ENCODE assay signal across 8 cellular contexts in genomic region chr9:112061152-112061740, GRCh38.
A peak's percentile ranks its signal among the peaks of the same experiment; 100 is the strongest.
DNase-seq lines count a peak whose midpoint lies in the region; ATAC-seq and TF ChIP-seq lines count a peak whose summit lies in the region.

No MANE protein-coding gene starts in this region.

- TF ChIP-seq CTCF in SK-N-SH (IDR thresholded peaks at IDR 0.05) (0 out of 2 replicates have a peak, but pooled peaks have one; percentile 5), tibial nerve (IDR thresholded peaks at IDR 0.05) (no peak)

- TF ChIP-seq EP300 in SK-N-SH (IDR thresholded peaks at IDR 0.05; ENCODE audit: borderline replicate concordance in 1 of 2, low read depth in 1 of 2, low read length in 1 of 2) (peak; percentile 26 to 88; a peak in 3 of 4 replicates), tibial nerve (IDR thresholded peaks at IDR 0.05) (peak; percentile 26 to 82)

- no peaks in the 10 kb centered on the region for H3K9me2 ChIP-seq in SK-N-SH

- CTCF ChIA-PET in SK-N-SH (lab: Yijun Ruan, JAX) = interaction anchor here (1.4 kb wide), 1 partner anchor 14 kb away, joined by 4 read pairs; no protein-coding TSS in a partner anchor

- peaks cover 0 to 7% (median 0%) of the 10 kb centered on the region in 11 experiments; a peak in 1 of 22 replicates for H4K20me1 ChIP-seq in BLaER1 treated with 17β-estradiol and CSF1 and Interleukin-3, amounts not matched to agents 10 nM and 100 nM
- H4K20me1 ChIP-seq in SK-N-SH (ENCODE audit: insufficient read depth) = no peaks in the 10 kb centered on the region

- peak overlapping the region; percentile 29 for H3K27ac Mint-ChIP-seq in memory B cell

- H3K4me1 ChIP-seq in BLaER1 treated with 17β-estradiol and CSF1 and Interleukin-3, amounts not matched to agents 10 nM and 100 nM = peaks cover 13 to 78% (median 26%) of the 10 kb centered on the region in 10 experiments
- H3K4me1 ChIP-seq in SK-N-SH (ENCODE audit: control insufficient read depth in 1 of 2, insufficient read depth in 2 of 2, low read depth in 1 of 2, low read length in 1 of 2) (peaks cover 12 to 38% of the 10 kb centered on the region in 2 experiments), tibial nerve (peaks cover 0 to 52% (median 26%) of the 10 kb centered on the region in 4 donors)

- H3K9me3 Mint-ChIP-seq in memory B cell = no peaks in the 10 kb centered on the region

- H3K27ac ChIP-seq in BLaER1 treated with 17β-estradiol and CSF1 and Interleukin-3, amounts not matched to agents 10 nM and 100 nM = peak overlapping the region in 10 of 11 experiments; percentile 4 to 77 (median 53); a peak in 15 of 22 replicates
- H3K27ac ChIP-seq in SK-N-SH (ENCODE audit: low read depth in 2 of 2, low read length in 1 of 2) = peak overlapping the region; percentile 79 to 93
- H3K27ac ChIP-seq in tibial nerve = peak overlapping the region; percentile 27 to 93 (median 80)

- no peaks in the 10 kb centered on the region for H3K36me3 Mint-ChIP-seq in memory B cell

- DNase-seq in SK-N-SH (peak; percentile 22), dedifferentiated amniotic fluid mesenchymal stem cell (ENCODE audit: extremely low spot score) (peak; percentile 93), memory B cell (ENCODE audit: low spot score in 2 of 2) (no peak), tibial nerve (ENCODE audit: low spot score in 2 of 2) (peak in 1 of 2 donors; percentile 44), NCI-H2227 (lab: John Stamatoyannopoulos, UW; ENCODE audit: unreplicated experiment) (no peak)

- no peaks in the 10 kb centered on the region for H3K27me3 Mint-ChIP-seq in memory B cell

- peak overlapping the region; percentile 1 to 87 (median 59); a peak in 20 of 22 replicates for H3K4me2 ChIP-seq in BLaER1 treated with 17β-estradiol and CSF1 and Interleukin-3, amounts not matched to agents 10 nM and 100 nM
- peak overlapping the region; percentile 61; the same call in 1 of the 2 replicates for H3K4me2 ChIP-seq in SK-N-SH

- H2AFZ ChIP-seq in SK-N-SH (ENCODE audit: low read depth) = no peak overlapping the region

- ATAC-seq in GM18909 (IDR thresholded peaks at IDR 0.05; ENCODE audit: poor library complexity, unreplicated experiment) (peak; percentile 86), HG03175 (IDR thresholded peaks at IDR 0.05; ENCODE audit: unreplicated experiment) (peak; percentile 84), memory B cell (ENCODE audit: low read depth) (peak; percentile 77)

- H3K4me3 ChIP-seq in BLaER1 treated with 17β-estradiol and CSF1 and Interleukin-3, amounts not matched to agents 10 nM and 100 nM = no peak overlapping the region
- H3K4me3 ChIP-seq in SK-N-SH (ENCODE audit: low read depth in 2 of 2, low read length in 1 of 2) = no peak overlapping the region
- H3K4me3 ChIP-seq in tibial nerve = no peak overlapping the region

- no peaks in the 10 kb centered on the region for H3K79me2 ChIP-seq in SK-N-SH (ENCODE audit: insufficient read depth)

- peaks cover 36% of the 10 kb centered on the region for H3K4me1 Mint-ChIP-seq in memory B cell

- no peak for TF ChIP-seq RAD21 in SK-N-SH (IDR thresholded peaks at IDR 0.05; ENCODE audit: low read length)

- POLR2A ChIA-PET in SK-N-SH (lab: Yijun Ruan, JAX) = no interaction called here

- 9% methylated on average over 3 of the region's 3 CpGs for WGBS in SK-N-SH (ENCODE audit: low lambda C conversion rate)
- WGBS in tibial nerve, 2 donors = 4 to 5% methylated on average over 3 of the region's 3 CpGs

- H3K36me3 ChIP-seq in BLaER1 treated with 17β-estradiol and CSF1 and Interleukin-3, amounts not matched to agents 10 nM and 100 nM = peaks cover 16 to 67% (median 43%) of the 10 kb centered on the region in 11 experiments
- H3K36me3 ChIP-seq in SK-N-SH (replicated peaks in 1 of 2; ENCODE audit: control insufficient read depth in 1 of 2, insufficient read depth in 2 of 2, low read length in 1 of 2) (no peaks in the 10 kb centered on the region), tibial nerve (no peaks in the 10 kb centered on the region)

- H3K9me3 ChIP-seq in BLaER1 treated with 17β-estradiol and CSF1 and Interleukin-3, amounts not matched to agents 10 nM and 100 nM (replicated peaks in 1 of 11) = peaks cover 0 to 8% (median 0%) of the 10 kb centered on the region in 11 experiments; a peak in 6 of 22 replicates
- H3K9me3 ChIP-seq in SK-N-SH (no peaks in the 10 kb centered on the region), tibial nerve (peaks cover 0 to 3% (median 0%) of the 10 kb centered on the region in 4 donors)

- peaks cover 40% of the 10 kb centered on the region for H3F3A ChIP-seq in SK-N-SH (replicated peaks; ENCODE audit: insufficient read depth)

- no peak for TF ChIP-seq POLR2A in tibial nerve (IDR thresholded peaks at IDR 0.05)

- H3K27me3 ChIP-seq in BLaER1 treated with 17β-estradiol and CSF1 and Interleukin-3, amounts not matched to agents 10 nM and 100 nM = no peaks in the 10 kb centered on the region
- H3K27me3 ChIP-seq in SK-N-SH (ENCODE audit: insufficient read depth) (no peaks in the 10 kb centered on the region), tibial nerve (no peaks in the 10 kb centered on the region)

- H3K4me3 Mint-ChIP-seq in memory B cell = no peak overlapping the region

- peak overlapping the region in 5 of 11 experiments; percentile 33 to 62 (median 42); a peak in 6 of 22 replicates for H3K9ac ChIP-seq in BLaER1 treated with 17β-estradiol and CSF1 and Interleukin-3, amounts not matched to agents 10 nM and 100 nM
- H3K9ac ChIP-seq in SK-N-SH = peak overlapping the region; percentile 26; the same call in 1 of the 2 replicates

TF ChIP-seq in SK-N-SH, 30 proteins besides CTCF, POLR2A, EP300 and RAD21 (continues in another document):
- TF ChIP-seq ELF1 (IDR thresholded peaks at IDR 0.05) (peak; percentile 82; the same call in 1 of the 2 replicates), ZBTB33 (IDR thresholded peaks at IDR 0.05; ENCODE audit: borderline replicate concordance, low read depth) (peak; percentile 71; the same call in 1 of the 2 replicates), TCF12 (IDR thresholded peaks at IDR 0.05) (peak; percentile 94), JUND (IDR thresholded peaks at IDR 0.05) (peak; percentile 93), TEAD4 (IDR thresholded peaks at IDR 0.05; ENCODE audit: borderline replicate concordance, insufficient read depth) (peak; percentile 74), MAX (IDR thresholded peaks at IDR 0.05; ENCODE audit: low read depth) (peak; percentile 85), POLR2AphosphoS5 (IDR thresholded peaks at IDR 0.05; ENCODE audit: low read depth, low read length) (peak; percentile 62; the same call in 1 of the 2 replicates), EZH2phosphoT487 (IDR thresholded peaks at IDR 0.05; ENCODE audit: borderline replicate concordance, low read depth) (no peak), MEF2A (IDR thresholded peaks at IDR 0.05; ENCODE audit: borderline replicate concordance, low read depth) (peak; percentile 72; the same call in 1 of the 2 replicates), REST (IDR thresholded peaks at IDR 0.05; ENCODE audit: low read depth, low read length) (0 out of 2 replicates have a peak, but pooled peaks have one; percentile 22), GABPA (IDR thresholded peaks at IDR 0.05; ENCODE audit: low read depth) (peak; percentile 60), RXRA (IDR thresholded peaks at IDR 0.05; ENCODE audit: borderline replicate concordance, low read depth) (peak; percentile 79), SIN3A (IDR thresholded peaks at IDR 0.05; ENCODE audit: borderline replicate concordance, low read depth, low read length) (peak; percentile 61; the same call in 1 of the 2 replicates)

Comparison
In these comparisons a context has a peak if more than half of its experiments do, and no peak if none do; other contexts are left out.
1. DNase-seq: peak in SK-N-SH (single experiment) and dedifferentiated amniotic fluid mesenchymal stem cell (single experiment); none in memory B cell (0 of 2) and NCI-H2227 (single experiment).
2. Peak in every context shown above with its lines, with median percentiles within 50 percentile points of each other: H3K27ac ChIP-seq and ATAC-seq.